Comparison of ENCODE assay signal across 33 cellular contexts in the genomic region with DNA sequence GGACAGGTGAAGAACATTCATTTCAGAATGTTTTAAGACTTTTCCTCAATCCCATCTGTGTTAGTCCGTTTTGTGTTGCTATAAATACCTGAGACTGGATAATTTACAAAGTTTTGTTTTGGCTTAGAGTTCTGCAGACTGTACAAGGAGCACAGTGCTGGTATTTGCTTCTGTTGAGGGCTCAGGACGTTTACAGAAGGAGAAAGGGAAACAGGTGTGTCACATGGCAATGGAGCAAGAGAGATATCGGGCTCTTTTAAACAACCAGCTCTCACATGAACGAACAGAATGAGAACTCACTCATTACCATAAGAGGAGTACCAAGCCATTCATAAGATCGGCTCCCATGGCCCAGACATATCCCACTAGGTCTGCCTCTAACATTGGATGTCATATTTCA. TPM values are rescaled to one million over a fixed set of nuclear protein-coding genes. Genes with fewer than 3 reads are reported as not detected.
"Had no signal": no experiment of that assay in that cellular context is flagged by ENCODE, and none has a peak within 500 bp of the region (broad histone marks: within the 10 kb centered on the region; RNA-seq: fewer than 3 reads in every experiment).

No MANE protein-coding gene starts in this region.

- ATAC-seq: activated CD8-positive, alpha-beta memory T cell treated with anti-CD3 and anti-CD28 coated beads, Interleukin-2, amount 10 ng/mL, durations not matched to agents 7 days and 5 days; activated CD8-positive, alpha-beta T cell treated with anti-CD3 and anti-CD28 coated beads, Interleukin-2, amount 10 ng/mL, durations not matched to agents 7 days and 5 days; activated naive CD8-positive, alpha-beta T cell treated with anti-CD3 and anti-CD28 coated beads, Interleukin-2, amount 50 U/mL, for 24 hours had no signal

- H3K27me3 ChIP-seq: ascending aorta had no signal

- H3K4me3 ChIP-seq: ascending aorta had no signal

- H3K9me3 ChIP-seq: ascending aorta had no signal

- H3K27me3 Mint-ChIP-seq: activated T-cell treated with anti-CD3 and anti-CD28 coated beads, Interleukin-2, amount 50 U/mL, for 24 hours had no signal

- FAIRE-seq: TTC549 had no signal

- H3K4me3 Mint-ChIP-seq: activated B cell treated with CpG ODN at 0.5 μM for 24 hours; activated CD4-positive, alpha-beta memory T cell treated with anti-CD3 and anti-CD28 coated beads, Interleukin-2, amount 10 ng/mL, durations not matched to agents 7 days and 5 days; activated CD4-positive, alpha-beta T cell treated with anti-CD3 and anti-CD28 coated beads, Interleukin-2, amount 10 ng/mL, durations not matched to agents 7 days and 5 days; activated CD8-positive, alpha-beta memory T cell treated with anti-CD3 and anti-CD28 coated beads, Interleukin-2, amount 10 ng/mL, durations not matched to agents 7 days and 5 days; activated CD8-positive, alpha-beta T cell treated with anti-CD3 and anti-CD28 coated beads, Interleukin-2, amount 10 ng/mL, durations not matched to agents 7 days and 5 days; activated naive CD4-positive, alpha-beta T cell treated with anti-CD3 and anti-CD28 coated beads, Interleukin-2, amount 10 ng/mL, durations not matched to agents 7 days and 5 days; activated naive CD4-positive, alpha-beta T cell treated with anti-CD3 and anti-CD28 coated beads, Interleukin-2, amount 50 U/mL, for 24 hours; activated naive CD8-positive, alpha-beta T cell; activated naive CD8-positive, alpha-beta T cell treated with anti-CD3 and anti-CD28 coated beads, Interleukin-2, amount 10 ng/mL, durations not matched to agents 7 days and 5 days; activated naive CD8-positive, alpha-beta T cell treated with anti-CD3 and anti-CD28 coated beads, Interleukin-2, amount 50 U/mL, for 24 hours; activated T-cell treated with anti-CD3 and anti-CD28 coated beads, Interleukin-2, amount 50 U/mL, for 24 hours; brain; T-helper 1 cell treated with Interleukin-12 subunit alpha and Interleukin-12 subunit beta and Interleukin-4 antibody, amounts not matched to agents 30 μg/mL and 1 μg/mL, for 36 hours; T-helper 2 cell treated with Interferon-gamma antibody and Interleukin-4, amounts not matched to agents 5 μg/mL and 100 μg/mL, for 36 hours had no signal

- H3K27ac Mint-ChIP-seq: activated B cell treated with CpG ODN at 0.5 μM for 24 hours; activated CD4-positive, alpha-beta memory T cell treated with anti-CD3 and anti-CD28 coated beads, Interleukin-2, amount 10 ng/mL, durations not matched to agents 7 days and 5 days; activated CD4-positive, alpha-beta T cell treated with anti-CD3 and anti-CD28 coated beads, Interleukin-2, amount 10 ng/mL, durations not matched to agents 7 days and 5 days; activated CD8-positive, alpha-beta memory T cell treated with anti-CD3 and anti-CD28 coated beads, Interleukin-2, amount 10 ng/mL, durations not matched to agents 7 days and 5 days; activated CD8-positive, alpha-beta T cell treated with anti-CD3 and anti-CD28 coated beads, Interleukin-2, amount 10 ng/mL, durations not matched to agents 7 days and 5 days; activated naive CD4-positive, alpha-beta T cell treated with anti-CD3 and anti-CD28 coated beads, Interleukin-2, amount 10 ng/mL, durations not matched to agents 7 days and 5 days; activated naive CD4-positive, alpha-beta T cell treated with anti-CD3 and anti-CD28 coated beads, Interleukin-2, amount 50 U/mL, for 24 hours; activated naive CD8-positive, alpha-beta T cell; activated naive CD8-positive, alpha-beta T cell treated with anti-CD3 and anti-CD28 coated beads, Interleukin-2, amount 10 ng/mL, durations not matched to agents 7 days and 5 days; activated naive CD8-positive, alpha-beta T cell treated with anti-CD3 and anti-CD28 coated beads, Interleukin-2, amount 50 U/mL, for 24 hours; activated T-cell treated with anti-CD3 and anti-CD28 coated beads, Interleukin-2, amount 50 U/mL, for 24 hours; activated T-helper 2 cell treated with anti-CD3 and anti-CD28 coated beads, Interferon-gamma antibody, Interleukin-2, Interleukin-4, amounts not matched to agents 10 μg/mL and 5 μg/mL and 100 μg/mL, durations not matched to agents 14 hours and 24 hours and 36 hours; brain; T-helper 1 cell treated with Interleukin-12 subunit alpha and Interleukin-12 subunit beta and Interleukin-4 antibody, amounts not matched to agents 30 μg/mL and 1 μg/mL, for 36 hours; T-helper 2 cell treated with Interferon-gamma antibody and Interleukin-4, amounts not matched to agents 5 μg/mL and 100 μg/mL, for 36 hours had no signal

- H3K9me3 Mint-ChIP-seq: activated B cell treated with CpG ODN at 0.5 μM for 24 hours; activated CD4-positive, alpha-beta memory T cell treated with anti-CD3 and anti-CD28 coated beads, Interleukin-2, amount 10 ng/mL, durations not matched to agents 7 days and 5 days; activated CD4-positive, alpha-beta T cell treated with anti-CD3 and anti-CD28 coated beads, Interleukin-2, amount 10 ng/mL, durations not matched to agents 7 days and 5 days; activated naive CD4-positive, alpha-beta T cell treated with anti-CD3 and anti-CD28 coated beads, Interleukin-2, amount 10 ng/mL, durations not matched to agents 7 days and 5 days; activated naive CD4-positive, alpha-beta T cell treated with anti-CD3 and anti-CD28 coated beads, Interleukin-2, amount 50 U/mL, for 24 hours; activated naive CD8-positive, alpha-beta T cell treated with anti-CD3 and anti-CD28 coated beads, Interleukin-2, amount 10 ng/mL, durations not matched to agents 7 days and 5 days; activated naive CD8-positive, alpha-beta T cell treated with anti-CD3 and anti-CD28 coated beads, Interleukin-2, amount 50 U/mL, for 24 hours; activated T-cell treated with anti-CD3 and anti-CD28 coated beads, Interleukin-2, amount 50 U/mL, for 24 hours; activated T-helper 2 cell treated with anti-CD3 and anti-CD28 coated beads, Interferon-gamma antibody, Interleukin-2, Interleukin-4, amounts not matched to agents 10 μg/mL and 5 μg/mL and 100 μg/mL, durations not matched to agents 14 hours and 24 hours and 36 hours had no signal

- DNase-seq: activated B cell treated with CpG ODN at 0.5 μM for 24 hours; activated CD4-positive, alpha-beta memory T cell treated with anti-CD3 and anti-CD28 coated beads, Interleukin-2, amount 10 ng/mL, durations not matched to agents 7 days and 5 days; activated CD4-positive, alpha-beta T cell treated with anti-CD3 and anti-CD28 coated beads for 4 hours; activated CD4-positive, alpha-beta T cell treated with anti-CD3 and anti-CD28 coated beads, Interleukin-2, amount 10 ng/mL, durations not matched to agents 7 days and 5 days; activated CD4-positive, alpha-beta T cell treated with anti-CD3 and anti-CD28 coated beads, Interleukin-2, amount 50 U/mL, for 48 hours; activated CD4-positive, CD25-positive, alpha-beta regulatory T cell treated with anti-CD3 and anti-CD28 coated beads, Interleukin-2, amount 50 U/mL, for 72 hours; activated CD8-positive, alpha-beta memory T cell treated with anti-CD3 and anti-CD28 coated beads for 24 hours; activated CD8-positive, alpha-beta memory T cell treated with anti-CD3 and anti-CD28 coated beads, Interleukin-2, amount 10 ng/mL, durations not matched to agents 7 days and 5 days; activated CD8-positive, alpha-beta memory T cell treated with anti-CD3 and anti-CD28 coated beads, Interleukin-2, amount 50 U/mL, for 48 hours; activated CD8-positive, alpha-beta T cell treated with anti-CD3 and anti-CD28 coated beads, Interleukin-2, amount 10 ng/mL, durations not matched to agents 7 days and 5 days; activated effector memory CD4-positive, alpha-beta T cell treated with Interleukin-2 at 50 U/mL for 16 hours; activated gamma-delta T cell; activated naive CD4-positive, alpha-beta T cell treated with anti-CD3 and anti-CD28 coated beads, Interleukin-2, amount 10 ng/mL, durations not matched to agents 7 days and 5 days; activated naive CD4-positive, alpha-beta T cell treated with Interleukin-2 at 50 U/mL for 16 hours; activated naive CD8-positive, alpha-beta T cell treated with anti-CD3 and anti-CD28 coated beads, Interleukin-2, amount 10 ng/mL, durations not matched to agents 7 days and 5 days; activated naive CD8-positive, alpha-beta T cell treated with anti-CD3 and anti-CD28 coated beads, Interleukin-2, amount 50 U/mL, for 24 hours; activated T-cell treated with anti-CD3 and anti-CD28 coated beads, Interleukin-2, amount 50 U/mL, for 24 hours; activated T-cell treated with anti-CD3 and anti-CD28 coated beads, Interleukin-2, amount 50 U/mL, for 48 hours; amygdala; anterior cingulate cortex; central memory CD4-positive, alpha-beta T cell; T-helper 1 cell; T-helper 2 cell; T-helper 9 cell had no signal

- H3K36me3 Mint-ChIP-seq: activated CD8-positive, alpha-beta memory T cell treated with anti-CD3 and anti-CD28 coated beads, Interleukin-2, amount 10 ng/mL, durations not matched to agents 7 days and 5 days; activated naive CD4-positive, alpha-beta T cell treated with anti-CD3 and anti-CD28 coated beads, Interleukin-2, amount 10 ng/mL, durations not matched to agents 7 days and 5 days; activated naive CD8-positive, alpha-beta T cell; activated naive CD8-positive, alpha-beta T cell treated with anti-CD3 and anti-CD28 coated beads, Interleukin-2, amount 10 ng/mL, durations not matched to agents 7 days and 5 days; brain had no signal

- H3K4me1 ChIP-seq: ascending aorta had no signal

- H3K4me1 Mint-ChIP-seq: activated B cell treated with CpG ODN at 0.5 μM for 24 hours; activated naive CD4-positive, alpha-beta T cell treated with anti-CD3 and anti-CD28 coated beads, Interleukin-2, amount 50 U/mL, for 24 hours; activated naive CD8-positive, alpha-beta T cell treated with anti-CD3 and anti-CD28 coated beads, Interleukin-2, amount 50 U/mL, for 24 hours had no signal

- H3K36me3 ChIP-seq: ascending aorta had no signal

- H3K27ac ChIP-seq: ascending aorta, VCaP had no signal

RNA-seq across cellular contexts. Expression of a gene that starts 16.7 kb away (rescaled TPM):
- total RNA-seq: ascending aorta had no signal
